Comparison of ENCODE assay signal across 10 cellular contexts in genomic region chr1:100719490-100719889, GRCh38. TPM values are rescaled to one million over a fixed set of nuclear protein-coding genes. Genes with fewer than 3 reads are reported as not detected.
DNase-seq lines count a peak whose midpoint lies in the region; ATAC-seq, FAIRE-seq and TF ChIP-seq lines count a peak whose summit lies in the region.
"Had no signal": no experiment of that assay in that cellular context is flagged by ENCODE, and none has a peak within 500 bp of the region (broad histone marks: within the 10 kb centered on the region; RNA-seq: fewer than 3 reads in every experiment).

Gene VCAM1, plus strand, starts transcription at chr1:100719742. Its CDS starts 119 bp downstream, at chr1:100719861.

- DNase-seq in GM20000 (ENCODE audit: low spot score) (peak; percentile 33), WTC11 (ENCODE audit: low spot score) (peak; percentile 17), kidney (peak; percentile 49), NCI-H2107 (lab: John Stamatoyannopoulos, UW) (no peak), GDM1 (lab: John Stamatoyannopoulos, UW) (no peak)
- DNase-seq in activated CD8-positive, alpha-beta memory T cell treated with anti-CD3 and anti-CD28 coated beads for 24 hours, result no peak
- DNase-seq: NK-92 treated with Interleukin-12 subunit alpha and Interleukin-12 subunit beta, amount 100 ng/mL, for 24 hours had no signal

- ATAC-seq in WTC11, result peak; percentile 83
- ATAC-seq in GM19328 (IDR thresholded peaks at IDR 0.05; ENCODE audit: unreplicated experiment), result no peak

- intact Hi-C loops in kidney (cut with DNase I), result loop anchor here (10.0 kb wide), 1 partner anchor 95 kb away; no protein-coding TSS in a partner anchor

- peak within 1 kb of the TSS; percentile 69 to 79 for H3K4me3 ChIP-seq in kidney (ENCODE audit: low read length in 2 of 2)

- peak within 1 kb of the TSS; percentile 49 to 60 for H3K9ac ChIP-seq in kidney (ENCODE audit: low read length in 2 of 2)

- peaks cover 0 to 2% of the 10 kb centered on the region in 2 donors for H3K4me1 ChIP-seq in kidney (ENCODE audit: control insufficient read depth in 1 of 2, insufficient read depth in 1 of 2, low read depth in 1 of 2, low read length in 2 of 2)

- no peak for TF ChIP-seq CTCF in GM20000 (IDR thresholded peaks at IDR 0.05; ENCODE audit: extremely low read depth, missing control alignments)
- TF ChIP-seq CTCF in WTC11 (IDR thresholded peaks at IDR 0.05), result no peak
- no peak for TF ChIP-seq CTCF in kidney (IDR thresholded peaks at IDR 0.05; ENCODE audit: borderline replicate concordance, extremely low read depth, insufficient read depth)
- no peak for TF ChIP-seq CTCF in subcutaneous adipose tissue (IDR thresholded peaks at IDR 0.05; ENCODE audit: low read depth)

- H3K36me3 ChIP-seq in kidney (ENCODE audit: control insufficient read depth in 1 of 2, insufficient read depth in 2 of 2, low read length in 2 of 2), result no peaks in the 10 kb centered on the region

- no peak for FAIRE-seq in kidney (lab: Jason Lieb, UNC)

- POLR2A ChIA-PET in WTC11 (lab: Charles Lee), result interaction anchor here (0.9 kb wide), 1 partner anchor 10 kb away, joined by 4 read pairs; no protein-coding TSS in a partner anchor

- H3K9me3 ChIP-seq in kidney (ENCODE audit: control insufficient read depth in 1 of 2, low read length in 2 of 2), result no peaks in the 10 kb centered on the region

- no peaks in the 10 kb centered on the region for H3K36me3 Mint-ChIP-seq in WTC11

- H3K27ac Mint-ChIP-seq in WTC11, result no peak within 1 kb of the TSS
- H3K27ac Mint-ChIP-seq: dendritic cell treated with granulocyte-macrophage colony-stimulating factor and Interleukin-4, amounts not matched to agents 40 ng/mL and 50 ng/mL, for 4 days had no signal

- no peak within 1 kb of the TSS for H3K4me3 Mint-ChIP-seq in WTC11
- H3K4me3 Mint-ChIP-seq: dendritic cell treated with granulocyte-macrophage colony-stimulating factor and Interleukin-4, amounts not matched to agents 40 ng/mL and 50 ng/mL, for 4 days had no signal

- H3K27me3 Mint-ChIP-seq in WTC11 (ENCODE audit: low read depth), result no peaks in the 10 kb centered on the region
- H3K27me3 Mint-ChIP-seq: dendritic cell treated with granulocyte-macrophage colony-stimulating factor and Interleukin-4, amounts not matched to agents 40 ng/mL and 50 ng/mL, for 4 days had no signal

- peaks cover 6% of the 10 kb centered on the region for H3K4me1 Mint-ChIP-seq in WTC11

- H3K9me3 Mint-ChIP-seq in WTC11, result no peaks in the 10 kb centered on the region
- H3K9me3 Mint-ChIP-seq: dendritic cell treated with granulocyte-macrophage colony-stimulating factor and Interleukin-4, amounts not matched to agents 40 ng/mL and 50 ng/mL, for 4 days had no signal

- H3K27ac ChIP-seq in kidney (ENCODE audit: low read depth in 2 of 2, low read length in 2 of 2), result peak within 1 kb of the TSS; percentile 57 to 61

- CTCF ChIA-PET in WTC11 (lab: Charles Lee), result interaction anchor here (1.3 to 1.6 kb wide), 2 partner anchors 101 to 149 kb away, joined by 3 to 5 read pairs; no protein-coding TSS in a partner anchor

TF ChIP-seq in WTC11, 78 proteins besides CTCF, POLR2A, EP300 and RAD21:
- no peak for TF ChIP-seq ZNF263 (CRISPR knock-in tag; IDR thresholded peaks at IDR 0.05; ENCODE audit: low read depth)
- TF ChIP-seq E2F5 (CRISPR knock-in tag; IDR thresholded peaks at IDR 0.05), result no peak
- TF ChIP-seq OVOL2 (CRISPR knock-in tag; IDR thresholded peaks at IDR 0.05; ENCODE audit: borderline replicate concordance), result no peak
- no peak for TF ChIP-seq GRHL2 (CRISPR knock-in tag; IDR thresholded peaks at IDR 0.05; ENCODE audit: insufficient replicate concordance, severe bottlenecking)
- TF ChIP-seq ZNF317 (CRISPR knock-in tag; IDR thresholded peaks at IDR 0.05; ENCODE audit: borderline replicate concordance, low read depth), result no peak
- no peak for TF ChIP-seq JAZF1 (CRISPR knock-in tag; IDR thresholded peaks at IDR 0.05)
- no peak for TF ChIP-seq TEAD4 (CRISPR knock-in tag; IDR thresholded peaks at IDR 0.05)
- no peak for TF ChIP-seq GABPB1 (CRISPR knock-in tag; IDR thresholded peaks at IDR 0.05)
- TF ChIP-seq IRF2 (CRISPR knock-in tag; IDR thresholded peaks at IDR 0.05; ENCODE audit: borderline replicate concordance, low read depth), result no peak
- TF ChIP-seq MYBL2 (CRISPR knock-in tag; IDR thresholded peaks at IDR 0.05), result no peak
- TF ChIP-seq ETV6 (CRISPR knock-in tag; IDR thresholded peaks at IDR 0.05), result no peak
- no peak for TF ChIP-seq ZNF219 (CRISPR knock-in tag; IDR thresholded peaks at IDR 0.05; ENCODE audit: borderline replicate concordance)
- no peak for TF ChIP-seq ZBTB21 (CRISPR knock-in tag; IDR thresholded peaks at IDR 0.05; ENCODE audit: borderline replicate concordance)
- TF ChIP-seq NFYB (CRISPR knock-in tag; conservative IDR thresholded peaks at IDR 0.05; ENCODE audit: low read depth), result no peak
- TF ChIP-seq USF2 (CRISPR knock-in tag; IDR thresholded peaks at IDR 0.05), result no peak

RNA-seq across cellular contexts. Expression of gene VCAM1, which starts in this region (rescaled TPM):
- total RNA-seq in WTC11 (2021), result 0.07 to 0.64 TPM in 2 of 3 replicates, not detected in the other
- 539 TPM for total RNA-seq in kidney
- 46.0 TPM for polyA plus RNA-seq in kidney (ENCODE audit: insufficient read depth, low read depth, low replicate concordance)
- 10 to 100 TPM in 3 of 4 donors, 1 to 10 TPM in 1; 8.8 to 25.3 (median 24.2) TPM for total RNA-seq in subcutaneous adipose tissue

Comparison
In these comparisons a context has a peak if more than half of its experiments do, and no peak if none do; other contexts are left out.
1. RNA of gene VCAM1 (total RNA-seq): 539 TPM in kidney (single experiment); 8.8 to 25.3 TPM in subcutaneous adipose tissue and 0.07 to 0.64 TPM in WTC11; every median in the first group is over 10 times any median in the second.
2. Peak in DNase-seq and ATAC-seq in WTC11; RNA of the gene not detected or under 1 TPM.
3. DNase-seq: peak in GM20000 (single experiment) and kidney (single experiment); none in NCI-H2107 (single experiment), activated CD8-positive, alpha-beta memory T cell treated with anti-CD3 and anti-CD28 coated beads for 24 hours (single experiment) and GDM1 (single experiment).